ENCODE assay signal across 24 cellular contexts in the genomic region with DNA sequence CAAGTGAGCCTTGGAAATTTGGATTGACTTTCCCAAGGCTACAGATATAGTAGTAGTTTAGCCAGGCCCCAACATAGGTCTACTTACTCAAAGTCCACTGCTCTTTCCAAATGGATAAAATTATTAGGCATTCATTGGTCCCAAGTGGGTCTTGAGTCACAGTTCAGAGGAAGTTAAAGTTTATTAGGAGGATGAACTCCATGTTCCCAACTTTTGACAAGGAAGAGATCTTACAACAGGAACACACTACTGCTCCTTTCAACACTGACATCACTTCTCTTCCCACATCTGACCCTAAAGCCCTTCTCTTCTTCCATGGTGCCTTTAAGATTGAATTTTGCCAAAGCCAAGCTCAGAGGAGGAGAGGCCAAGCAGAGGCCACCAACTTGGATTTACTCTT.
"Had no signal": no experiment of that assay in that cellular context is flagged by ENCODE, and none has a peak within 500 bp of the region (broad histone marks: within the 10 kb centered on the region; RNA-seq: fewer than 3 reads in every experiment).

No MANE protein-coding gene starts in this region.

- ATAC-seq: mucosa of descending colon; natural killer cell treated with Interleukin-12 subunit alpha and Interleukin-12 subunit beta and Interleukin-15 and Interleukin-18, amount 100 ng/mL, for 72 hours; right lobe of liver; stimulated activated memory B cell treated with anti-CD40 and anti-IgM and Interleukin-4, amounts not matched to agents 10 μg/mL and 1 μg/mL and 100 μg/mL, for 72 hours; stimulated activated naive CD8-positive, alpha-beta T cell treated with anti-CD3 and anti-CD28 coated beads, Interleukin-15, Interleukin-2, amounts not matched to agents 100 U/mL and 50 U/mL, for 24 hours had no signal

- DNase-seq: dermis blood vessel endothelial cell; effector memory CD4-positive, alpha-beta T cell; foreskin melanocyte; glutamatergic neuron; hypothalamus; immature natural killer cell; islet precursor cell; kidney glomerular epithelial cell; mesenchymal stem cell; mucosa of descending colon; naive B cell; pancreas; right lobe of liver; stimulated activated CD4-positive, alpha-beta T cell treated with anti-CD3 and anti-CD28 coated beads, Interleukin-4, amount 100 ng/mL, for 4 hours; stimulated activated naive CD8-positive, alpha-beta T cell treated with anti-CD3 and anti-CD28 coated beads, Interleukin-15, Interleukin-2, amounts not matched to agents 100 U/mL and 50 U/mL, for 24 hours; upper lobe of left lung had no signal

- H3K4me3 ChIP-seq: coronary artery, esophagus muscularis mucosa, mucosa of descending colon, pancreas, prostate gland, right lobe of liver, thoracic aorta, tibial nerve, upper lobe of left lung had no signal

- H3K36me3 ChIP-seq: esophagus muscularis mucosa, neutrophil, pancreas, prostate gland, right lobe of liver, thoracic aorta, tibial nerve, upper lobe of left lung had no signal

- H3K27ac ChIP-seq: coronary artery, esophagus muscularis mucosa, neutrophil, pancreas, prostate gland, right lobe of liver, thoracic aorta, tibial nerve, upper lobe of left lung had no signal

- H3K27me3 ChIP-seq: esophagus muscularis mucosa, neutrophil, pancreas, right lobe of liver, tibial nerve, upper lobe of left lung had no signal

- H3K9me3 ChIP-seq: neutrophil, prostate gland, right lobe of liver had no signal
